Comparison of ENCODE assay signal across 24 cellular contexts in genomic region chr7:106120500-106120899, GRCh38.
"Had no signal": no experiment of that assay in that cellular context is flagged by ENCODE, and none has a peak within 500 bp of the region (broad histone marks: within the 10 kb centered on the region; RNA-seq: fewer than 3 reads in every experiment).

No MANE protein-coding gene starts in this region.

- H3K27me3 ChIP-seq: breast epithelium had no signal

- H3K4me1 ChIP-seq: breast epithelium had no signal

- H3K36me3 Mint-ChIP-seq: activated naive CD4-positive, alpha-beta T cell treated with anti-CD3 and anti-CD28 coated beads, Interleukin-2, amount 50 U/mL, for 24 hours; T-cell had no signal

- H3K4me3 Mint-ChIP-seq: activated CD8-positive, alpha-beta T cell treated with anti-CD3 and anti-CD28 coated beads, Interleukin-2, amount 10 ng/mL, durations not matched to agents 7 days and 5 days; activated naive CD4-positive, alpha-beta T cell treated with anti-CD3 and anti-CD28 coated beads, Interleukin-2, amount 50 U/mL, for 24 hours; IgD-negative memory B cell; T-cell had no signal

- H3K36me3 ChIP-seq: breast epithelium, WERI-Rb-1 had no signal

- H3K27ac Mint-ChIP-seq: activated CD8-positive, alpha-beta T cell treated with anti-CD3 and anti-CD28 coated beads, Interleukin-2, amount 10 ng/mL, durations not matched to agents 7 days and 5 days; activated naive CD4-positive, alpha-beta T cell treated with anti-CD3 and anti-CD28 coated beads, Interleukin-2, amount 50 U/mL, for 24 hours; T-cell had no signal

- H3K4me3 ChIP-seq: breast epithelium, SK-N-MC had no signal

- ATAC-seq: activated CD8-positive, alpha-beta T cell treated with anti-CD3 and anti-CD28 coated beads, Interleukin-2, amount 10 ng/mL, durations not matched to agents 7 days and 5 days; PC-3; T-cell had no signal

- H3K9me3 ChIP-seq: breast epithelium had no signal

- H3K9ac ChIP-seq: KMS-11 had no signal

- H3K27me3 Mint-ChIP-seq: activated naive CD4-positive, alpha-beta T cell treated with anti-CD3 and anti-CD28 coated beads, Interleukin-2, amount 50 U/mL, for 24 hours; IgD-negative memory B cell had no signal

- H3K27ac ChIP-seq: breast epithelium, KMS-11, SK-N-MC had no signal

- DNase-seq: activated CD4-positive, alpha-beta T cell treated with anti-CD3 and anti-CD28 coated beads for 4 hours; activated CD4-positive, alpha-beta T cell treated with anti-CD3 and anti-CD28 coated beads, Interleukin-2, amount 50 U/mL, for 4 hours; activated CD8-positive, alpha-beta memory T cell treated with anti-CD3 and anti-CD28 coated beads, Interleukin-2, amount 50 U/mL, for 48 hours; activated CD8-positive, alpha-beta T cell treated with anti-CD3 and anti-CD28 coated beads, Interleukin-2, amount 10 ng/mL, durations not matched to agents 7 days and 5 days; activated effector memory CD4-positive, alpha-beta T cell treated with Interleukin-2 at 50 U/mL for 16 hours; activated naive CD4-positive, alpha-beta T cell; activated T-cell treated with anti-CD3 and anti-CD28 coated beads, Interleukin-2, amount 50 U/mL, for 1 hour; aorta; NCI-H1105; NCI-H1436; NCI-H1694 treated with DMSO at 0.1 percent for 48 hours; NCI-H2029 treated with DMSO at 0.1 percent for 48 hours; NCI-H510A treated with DMSO at 0.1 percent for 48 hours; NCI-H69; NK-92 treated with Interleukin-12 subunit alpha and Interleukin-12 subunit beta, amount 100 ng/mL, for 24 hours; PC-3; SIG-M5; T-cell; WERI-Rb-1 had no signal
